ENCODE assay signal across 8 cellular contexts in the genomic region with DNA sequence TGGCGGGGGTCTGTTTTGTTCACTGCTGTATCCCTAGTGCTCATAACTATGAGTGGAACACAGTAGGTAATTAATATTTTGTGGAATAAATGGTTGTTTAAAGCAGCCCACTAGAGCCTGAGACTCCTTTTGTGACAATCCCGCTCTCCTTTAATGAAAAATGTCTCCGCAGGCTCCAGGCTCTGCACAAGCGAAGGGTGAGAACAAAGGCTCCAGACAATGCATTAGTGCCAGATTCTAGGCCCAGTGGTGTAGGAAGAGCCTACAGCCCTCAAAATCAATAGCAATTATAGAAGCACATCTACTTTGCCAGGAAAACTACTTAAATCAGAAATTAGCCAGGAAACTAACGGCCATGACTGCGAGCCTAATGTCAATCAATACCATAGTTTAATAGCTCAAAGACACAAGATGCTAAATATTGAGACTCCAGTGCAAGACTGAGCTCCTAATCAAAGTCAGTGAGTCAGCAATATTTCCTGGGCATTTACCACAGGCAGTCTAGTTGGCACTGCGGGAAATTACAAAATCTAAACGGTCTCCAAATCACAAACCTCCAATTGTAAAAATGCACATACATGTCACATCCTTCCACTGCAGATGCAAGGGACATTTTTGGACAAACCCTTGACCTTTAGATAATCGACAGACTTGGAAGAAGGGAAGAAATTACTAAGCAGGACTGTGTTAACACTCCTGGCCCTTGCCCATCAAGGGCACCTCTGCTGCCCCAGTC. TPM values are rescaled to one million over a fixed set of nuclear protein-coding genes. Genes with fewer than 3 reads are reported as not detected.
DNase-seq lines count a peak whose midpoint lies in the region; ATAC-seq and TF ChIP-seq lines count a peak whose summit lies in the region.

No MANE protein-coding gene starts in this region.

- intact Hi-C loops in left ventricle myocardium inferior (cut with micrococcal nuclease) (no loop called here), cardiac septum (cut with DNase I) (loop anchor here (2.0 kb wide), 2 partner anchors 25 to 33 kb away; no protein-coding TSS in a partner anchor), lower lobe of right lung (cut with DNase I) (no loop called here), vagina (cut with DNase I) (no loop called here)

- ATAC-seq in lower lobe of right lung (no peak), GM21390 (IDR thresholded peaks at IDR 0.05; ENCODE audit: unreplicated experiment) (no peak)

- TF ChIP-seq CTCF in left ventricle myocardium inferior (IDR thresholded peaks at IDR 0.05; ENCODE audit: borderline replicate concordance) = no peak
- no peak for TF ChIP-seq CTCF in astrocyte of the cerebellum (IDR thresholded peaks at IDR 0.05; ENCODE audit: low read depth, low read length, missing control alignments)
- TF ChIP-seq CTCF in lower lobe of right lung (IDR thresholded peaks at IDR 0.05) = no peak
- no peak for TF ChIP-seq CTCF in vagina (IDR thresholded peaks at IDR 0.05)

- in situ Hi-C loops in astrocyte of the cerebellum (cut with HindIII; ENCODE audit: low sequenced_read_pairs) = loop anchor here (5.0 kb wide), 1 partner anchor 33 kb away; no protein-coding TSS in a partner anchor

- H3K36me3 ChIP-seq in left ventricle myocardium inferior = peaks cover 17% of the 10 kb centered on the region
- H3K36me3 ChIP-seq in lower lobe of right lung = peaks cover 10% of the 10 kb centered on the region
- peaks cover 0 to 6% of the 10 kb centered on the region in 2 donors for H3K36me3 ChIP-seq in vagina

- no peaks in the 10 kb centered on the region for H3K27me3 ChIP-seq in left ventricle myocardium inferior (ENCODE audit: low read depth)
- no peaks in the 10 kb centered on the region for H3K27me3 ChIP-seq in lower lobe of right lung (ENCODE audit: low read depth)
- no peaks in the 10 kb centered on the region for H3K27me3 ChIP-seq in vagina

- H3K27ac ChIP-seq in left ventricle myocardium inferior (replicated peaks) (peak overlapping the region; percentile 99), lower lobe of right lung (peak overlapping the region; percentile 95), vagina (peak overlapping the region; percentile 97)

- H3K9me3 ChIP-seq in left ventricle myocardium inferior (replicated peaks) (no peaks in the 10 kb centered on the region), lower lobe of right lung (no peaks in the 10 kb centered on the region), vagina (no peaks in the 10 kb centered on the region)

- H3K4me3 ChIP-seq in left ventricle myocardium inferior (peak overlapping the region; percentile 88), astrocyte of the cerebellum (ENCODE audit: low read depth, low read length) (peak overlapping the region; percentile 73), lower lobe of right lung (peak overlapping the region; percentile 78), vagina (peak overlapping the region; percentile 98 to 99)

- DNase-seq in left ventricle myocardium inferior (no peak), cardiac septum (ENCODE audit: low spot score) (no peak), astrocyte of the cerebellum (ENCODE audit: low read depth) (no peak), lower lobe of right lung (no peak), vagina (ENCODE audit: extremely low spot score in 2 of 2) (peak in 1 of 2 donors; percentile 69), NCI-H2171 treated with DMSO at 0.1 percent for 48 hours (lab: John Stamatoyannopoulos, UW) (no peak), SHP77 treated with DMSO at 0.1 percent for 48 hours (lab: John Stamatoyannopoulos, UW) (no peak)

- peaks cover 86% of the 10 kb centered on the region for H3K4me1 ChIP-seq in left ventricle myocardium inferior
- peaks cover 63% of the 10 kb centered on the region for H3K4me1 ChIP-seq in lower lobe of right lung
- peaks cover 77% of the 10 kb centered on the region for H3K4me1 ChIP-seq in vagina

- TF ChIP-seq POLR2A in vagina (IDR thresholded peaks at IDR 0.05) = no peak

RNA-seq across cellular contexts. Expression of a gene that starts 2.3 kb away (rescaled TPM):
- total RNA-seq in left ventricle myocardium inferior = 123 TPM
- 177 TPM for total RNA-seq in cardiac septum
- 834 TPM for total RNA-seq in lower lobe of right lung
- 1,230 TPM for total RNA-seq in vagina
